Comparison of ENCODE assay signal across 8 cellular contexts in genomic region chr14:53306926-53307325, GRCh38.
DNase-seq lines count a peak whose midpoint lies in the region; ATAC-seq, FAIRE-seq and TF ChIP-seq lines count a peak whose summit lies in the region.

No MANE protein-coding gene starts in this region.

- in situ Hi-C loops in SK-MEL-5 (cut with HindIII; ENCODE audit: low pct_unique_long_range_greater_than_20kb, low sequenced_read_pairs), result no loop called here

- peak; percentile 96 for DNase-seq in Ammon's horn (ENCODE audit: low spot score)
- peak; percentile 99 for DNase-seq in SK-MEL-5 (ENCODE audit: low read depth, low spot score)
- peak; percentile 21 to 26 for DNase-seq in frontal cortex (ENCODE audit: low spot score in 2 of 2)
- no peak for DNase-seq in omental fat pad (ENCODE audit: low spot score)
- DNase-seq in SKM-1 (lab: John Stamatoyannopoulos, UW; ENCODE audit: unreplicated experiment), result no peak
- DNase-seq in effector memory CD4-positive, alpha-beta T cell, result no peak
- no peak for DNase-seq in stimulated activated CD4-positive, alpha-beta T cell treated with anti-CD3 and anti-CD28 coated beads, Interleukin-1b, Interleukin-23, amount 100 ng/mL, for 48 hours

- no peaks in the 10 kb centered on the region for H3K4me1 ChIP-seq in effector memory CD4-positive, alpha-beta T cell (ENCODE audit: control insufficient read depth, insufficient read depth, low read length, poor library complexity, severe bottlenecking)

- H3K4me3 ChIP-seq in effector memory CD4-positive, alpha-beta T cell (ENCODE audit: insufficient read depth, low read depth, low read length, poor library complexity, severe bottlenecking), result no peak overlapping the region

- peak; percentile 31 for FAIRE-seq in frontal cortex (lab: Jason Lieb, UNC)

- TF ChIP-seq CTCF in omental fat pad (IDR thresholded peaks at IDR 0.05), result no peak

- no peak overlapping the region for H3K27ac ChIP-seq in effector memory CD4-positive, alpha-beta T cell (ENCODE audit: insufficient read depth, low read length, poor library complexity, severe bottlenecking)

- peak; percentile 63 for ATAC-seq in omental fat pad (ENCODE audit: low FRiP score)
- ATAC-seq in HG03460 (IDR thresholded peaks at IDR 0.05; ENCODE audit: unreplicated experiment), result no peak

- H3K36me3 ChIP-seq in effector memory CD4-positive, alpha-beta T cell (ENCODE audit: control insufficient read depth, insufficient read depth, low read length), result no peaks in the 10 kb centered on the region

- H3K9me3 ChIP-seq in effector memory CD4-positive, alpha-beta T cell (ENCODE audit: control insufficient read depth, low read length), result no peaks in the 10 kb centered on the region

- H3K27me3 ChIP-seq in effector memory CD4-positive, alpha-beta T cell (replicated peaks; ENCODE audit: control insufficient read depth, insufficient read depth, low read length, poor library complexity, severe bottlenecking), result no peaks in the 10 kb centered on the region

Comparison
In these comparisons a context has a peak if more than half of its experiments do, and no peak if none do; other contexts are left out.
1. DNase-seq: peak in Ammon's horn (single experiment), SK-MEL-5 (single experiment) and frontal cortex (2 of 2); none in omental fat pad (single experiment), SKM-1 (single experiment), effector memory CD4-positive, alpha-beta T cell (0 of 3) and stimulated activated CD4-positive, alpha-beta T cell treated with anti-CD3 and anti-CD28 coated beads, Interleukin-1b, Interleukin-23, amount 100 ng/mL, for 48 hours (single experiment).